In genomic region chr3:186254676-186255665, GRCh38 we compare ENCODE assay signal across 8 cellular contexts.
DNase-seq lines count a peak whose midpoint lies in the region; ATAC-seq and TF ChIP-seq lines count a peak whose summit lies in the region.

No MANE protein-coding gene starts in this region.

- H3K27me3 ChIP-seq in BLaER1 treated with 17β-estradiol and CSF1 and Interleukin-3, amounts not matched to agents 10 nM and 100 nM: peaks cover 0 to 6% (median 0%) of the 10 kb centered on the region in 11 experiments; a peak in 2 of 22 replicates

- CTCF ChIA-PET in RWPE1 (lab: Yijun Ruan, JAX): interaction anchor here (1.3 kb wide), 1 partner anchor 285 kb away, joined by 4 read pairs; no protein-coding TSS in a partner anchor

- H3K9me3 Mint-ChIP-seq in activated T-cell treated with anti-CD3 and anti-CD28 coated beads, Interleukin-2, amount 50 U/mL, for 72 hours: no peaks in the 10 kb centered on the region

- H3K4me3 Mint-ChIP-seq in activated T-cell treated with anti-CD3 and anti-CD28 coated beads, Interleukin-2, amount 50 U/mL, for 72 hours: peak overlapping the region; percentile 1 to 52

- no peak for TF ChIP-seq CTCF in RWPE1 (conservative IDR thresholded peaks at IDR 0.05; ENCODE audit: low read depth)

- no peaks in the 10 kb centered on the region; a peak in 2 of 22 replicates for H4K20me1 ChIP-seq in BLaER1 treated with 17β-estradiol and CSF1 and Interleukin-3, amounts not matched to agents 10 nM and 100 nM

- peaks cover 37 to 58% (median 44%) of the 10 kb centered on the region in 10 experiments for H3K4me1 ChIP-seq in BLaER1 treated with 17β-estradiol and CSF1 and Interleukin-3, amounts not matched to agents 10 nM and 100 nM

- no peaks in the 10 kb centered on the region for H3K9me3 ChIP-seq in BLaER1 treated with 17β-estradiol and CSF1 and Interleukin-3, amounts not matched to agents 10 nM and 100 nM (replicated peaks in 1 of 11)

- no peak overlapping the region for H3K27ac Mint-ChIP-seq in activated T-cell treated with anti-CD3 and anti-CD28 coated beads, Interleukin-2, amount 50 U/mL, for 72 hours

- peaks cover under 1 to 2% of the 10 kb centered on the region in 2 donors for H3K36me3 Mint-ChIP-seq in activated T-cell treated with anti-CD3 and anti-CD28 coated beads, Interleukin-2, amount 50 U/mL, for 72 hours (ENCODE audit: insufficient read depth in 2 of 2)

- peak; percentile 59 for ATAC-seq in GM19351 (IDR thresholded peaks at IDR 0.05; ENCODE audit: unreplicated experiment)
- peak; percentile 63 for ATAC-seq in HG03342 (IDR thresholded peaks at IDR 0.05; ENCODE audit: unreplicated experiment)
- peak; percentile 58 for ATAC-seq in activated T-cell treated with anti-CD3 and anti-CD28 coated beads, Interleukin-2, amount 50 U/mL, for 72 hours (replicated peaks in 1 of 2)
- no peak for ATAC-seq in left lobe of liver

- peak overlapping the region; percentile 74 to 96 (median 82) for H3K4me2 ChIP-seq in BLaER1 treated with 17β-estradiol and CSF1 and Interleukin-3, amounts not matched to agents 10 nM and 100 nM

- peaks cover 36% of the 10 kb centered on the region for H3K4me1 Mint-ChIP-seq in activated T-cell treated with anti-CD3 and anti-CD28 coated beads, Interleukin-2, amount 50 U/mL, for 72 hours (ENCODE audit: low read depth)

- H3K27ac ChIP-seq in BLaER1 treated with 17β-estradiol and CSF1 and Interleukin-3, amounts not matched to agents 10 nM and 100 nM: peak overlapping the region in 10 of 11 experiments; percentile 4 to 78 (median 74); a peak in 18 of 22 replicates
- no peak overlapping the region for H3K27ac ChIP-seq in RWPE1

- peak; percentile 39 to 53 for DNase-seq in activated T-cell treated with anti-CD3 and anti-CD28 coated beads, Interleukin-2, amount 50 U/mL, for 72 hours
- peak; percentile 15 to 19 for DNase-seq in stimulated activated CD4-positive, alpha-beta T cell treated with anti-CD3 and anti-CD28 coated beads, Interleukin-4, amount 100 ng/mL, for 4 hours
- no peak for DNase-seq in H4 (ENCODE audit: low spot score)
- no peak for DNase-seq in RWPE1 (ENCODE audit: low spot score)
- DNase-seq in left lobe of liver (ENCODE audit: low spot score): no peak

- POLR2A ChIA-PET in RWPE1 (lab: Yijun Ruan, JAX; ENCODE audit: low non-redundant PET): no interaction called here

- H3K36me3 ChIP-seq in BLaER1 treated with 17β-estradiol and CSF1 and Interleukin-3, amounts not matched to agents 10 nM and 100 nM: no peaks in the 10 kb centered on the region

- peak overlapping the region in 2 of 10 experiments; percentile 7 to 34; a peak in 1 of 20 replicates for H3K4me3 ChIP-seq in BLaER1 treated with 17β-estradiol and CSF1 and Interleukin-3, amounts not matched to agents 10 nM and 100 nM

- H3K9ac ChIP-seq in BLaER1 treated with 17β-estradiol and CSF1 and Interleukin-3, amounts not matched to agents 10 nM and 100 nM: peak overlapping the region in 9 of 11 experiments; percentile 7 to 69 (median 50); a peak in 15 of 22 replicates

- H3K27me3 Mint-ChIP-seq in activated T-cell treated with anti-CD3 and anti-CD28 coated beads, Interleukin-2, amount 50 U/mL, for 72 hours (ENCODE audit: low read depth): peaks cover 8% of the 10 kb centered on the region

Comparison
In these comparisons a context has a peak if more than half of its experiments do, and no peak if none do; other contexts are left out.
1. DNase-seq: peak in activated T-cell treated with anti-CD3 and anti-CD28 coated beads, Interleukin-2, amount 50 U/mL, for 72 hours (2 of 2) and stimulated activated CD4-positive, alpha-beta T cell treated with anti-CD3 and anti-CD28 coated beads, Interleukin-4, amount 100 ng/mL, for 4 hours (2 of 2); none in H4 (single experiment), RWPE1 (single experiment) and left lobe of liver (single experiment).